Comparison of ENCODE assay signal across 15 cellular contexts in the genomic region with DNA sequence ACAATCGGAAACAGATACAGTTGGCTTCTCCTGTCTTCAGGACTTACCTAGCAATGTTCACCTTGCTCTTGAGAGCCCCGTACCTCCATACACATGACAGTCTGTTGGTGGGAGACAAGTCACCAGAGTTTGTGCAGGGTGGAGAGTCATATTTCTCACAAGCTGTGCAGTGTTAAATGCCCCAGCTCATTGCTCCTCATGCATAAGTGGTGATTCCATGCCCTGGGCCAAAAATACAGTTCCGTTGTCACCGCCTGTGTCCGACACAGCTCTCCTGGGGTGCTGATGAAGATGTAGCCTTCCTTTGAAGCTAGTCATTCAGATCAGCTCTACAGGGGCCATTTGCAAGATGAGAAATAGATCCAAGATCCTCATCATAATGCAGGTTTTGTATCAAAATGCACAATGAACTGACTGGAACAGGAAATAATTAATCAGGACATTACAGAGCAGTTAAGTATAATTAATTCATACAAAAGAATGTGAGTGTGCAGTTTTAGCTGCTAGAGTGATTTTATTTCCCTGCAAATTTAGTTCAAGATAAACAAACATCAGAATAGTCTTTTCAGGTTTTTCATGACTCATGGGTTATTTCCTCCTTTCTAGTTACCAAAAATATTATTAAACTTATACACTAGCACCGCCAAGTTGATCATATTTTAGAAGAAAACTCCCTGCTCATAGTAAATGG.
"Had no signal": no experiment of that assay in that cellular context is flagged by ENCODE, and none has a peak within 500 bp of the region (broad histone marks: within the 10 kb centered on the region; RNA-seq: fewer than 3 reads in every experiment).

No MANE protein-coding gene starts in this region.

- H3K4me3 ChIP-seq: dorsolateral prefrontal cortex, ovary, sigmoid colon, spleen, stomach, thoracic aorta had no signal

- H3K4me1 Mint-ChIP-seq: activated B cell treated with CpG ODN at 0.5 μM for 24 hours had no signal

- DNase-seq: activated B cell treated with CpG ODN at 0.5 μM for 24 hours; activated CD4-positive, alpha-beta T cell treated with anti-CD3 and anti-CD28 coated beads, Interleukin-2, amount 10 ng/mL, durations not matched to agents 24 days and 14 days; activated naive CD8-positive, alpha-beta T cell treated with anti-CD3 and anti-CD28 coated beads, Interleukin-2, amount 10 ng/mL, durations not matched to agents 7 days and 5 days; dorsolateral prefrontal cortex; endodermal cell; erythroblast; ovary; sigmoid colon; spleen; stimulated activated CD4-positive, alpha-beta T cell treated with anti-CD3 and anti-CD28 coated beads, Interleukin-1b, Interleukin-23, amount 100 ng/mL, for 48 hours; stomach; T-helper 2 cell had no signal

- H3K27me3 Mint-ChIP-seq: activated B cell treated with CpG ODN at 0.5 μM for 24 hours; activated CD4-positive, alpha-beta T cell treated with anti-CD3 and anti-CD28 coated beads, Interleukin-2, amount 10 ng/mL, durations not matched to agents 24 days and 14 days; activated naive CD8-positive, alpha-beta T cell treated with anti-CD3 and anti-CD28 coated beads, Interleukin-2, amount 10 ng/mL, durations not matched to agents 7 days and 5 days had no signal

- H3K27ac ChIP-seq: dorsolateral prefrontal cortex, ovary, sigmoid colon, spleen, stomach, thoracic aorta had no signal

- H3K9me3 ChIP-seq: ovary, sigmoid colon, stomach, thoracic aorta had no signal

- H3K27me3 ChIP-seq: dorsolateral prefrontal cortex, ovary, sigmoid colon, spleen, stomach had no signal

- H3K36me3 ChIP-seq: ovary, sigmoid colon, stomach, thoracic aorta had no signal

- H3K27ac Mint-ChIP-seq: activated B cell treated with CpG ODN at 0.5 μM for 24 hours; activated CD4-positive, alpha-beta T cell treated with anti-CD3 and anti-CD28 coated beads, Interleukin-2, amount 10 ng/mL, durations not matched to agents 24 days and 14 days; activated naive CD8-positive, alpha-beta T cell treated with anti-CD3 and anti-CD28 coated beads, Interleukin-2, amount 10 ng/mL, durations not matched to agents 7 days and 5 days; activated T-helper 1 cell treated with anti-CD3 and anti-CD28 coated beads, Interleukin-12 subunit alpha, Interleukin-12 subunit beta, Interleukin-2, Interleukin-4 antibody, amounts not matched to agents 30 ng/mL and 10 ng/mL and 1 ng/mL, durations not matched to agents 14 hours and 24 hours and 36 hours; endodermal cell; mesothelial cell of epicardium had no signal

- H3K4me3 Mint-ChIP-seq: activated B cell treated with CpG ODN at 0.5 μM for 24 hours; activated CD4-positive, alpha-beta T cell treated with anti-CD3 and anti-CD28 coated beads, Interleukin-2, amount 10 ng/mL, durations not matched to agents 24 days and 14 days; activated naive CD8-positive, alpha-beta T cell treated with anti-CD3 and anti-CD28 coated beads, Interleukin-2, amount 10 ng/mL, durations not matched to agents 7 days and 5 days; activated T-helper 1 cell treated with anti-CD3 and anti-CD28 coated beads, Interleukin-12 subunit alpha, Interleukin-12 subunit beta, Interleukin-2, Interleukin-4 antibody, amounts not matched to agents 30 ng/mL and 10 ng/mL and 1 ng/mL, durations not matched to agents 14 hours and 24 hours and 36 hours; endodermal cell; mesothelial cell of epicardium had no signal

- H3K4me1 ChIP-seq: sigmoid colon, spleen, stomach had no signal
